20 cellular contexts compared by ENCODE assay signal in genomic region chr1:27397749-27398148, GRCh38. TPM values are rescaled to one million over a fixed set of nuclear protein-coding genes. Genes with fewer than 3 reads are reported as not detected.
DNase-seq lines count a peak whose midpoint lies in the region; ATAC-seq and TF ChIP-seq lines count a peak whose summit lies in the region.
"Had no signal": no experiment of that assay in that cellular context is flagged by ENCODE, and none has a peak within 500 bp of the region (broad histone marks: within the 10 kb centered on the region; RNA-seq: fewer than 3 reads in every experiment).

No MANE protein-coding gene starts in this region.

- H3K27ac ChIP-seq in GM23338 (ENCODE audit: low read depth) (no peak overlapping the region), Peyer's patch (no peak overlapping the region)
- H3K27ac ChIP-seq: SJCRH30 had no signal

- H2AFZ ChIP-seq in GM23338 = no peak overlapping the region

- peaks cover 5% of the 10 kb centered on the region; the same call in 1 of the 3 replicates for H3K36me3 Mint-ChIP-seq in GM23338 (ENCODE audit: low read depth)
- no peaks in the 10 kb centered on the region for H3K36me3 Mint-ChIP-seq in WTC11
- H3K36me3 Mint-ChIP-seq in stimulated activated effector memory CD8-positive, alpha-beta T cell treated with anti-CD3 and anti-CD28 coated beads, Interleukin-12 subunit alpha, Interleukin-12 subunit beta, amount 100 ng/mL, for 72 hours = peaks cover 58% of the 10 kb centered on the region
- H3K36me3 Mint-ChIP-seq in naive thymus-derived CD8-positive, alpha-beta T cell = no peaks in the 10 kb centered on the region
- H3K36me3 Mint-ChIP-seq: CD14-positive monocyte had no signal

- H3K27ac Mint-ChIP-seq in GM23338 = peak overlapping the region; percentile 75; the same call in 1 of the 2 replicates
- H3K27ac Mint-ChIP-seq in WTC11 = no peak overlapping the region
- peak overlapping the region; percentile 63 for H3K27ac Mint-ChIP-seq in stimulated activated effector memory CD8-positive, alpha-beta T cell treated with anti-CD3 and anti-CD28 coated beads, Interleukin-12 subunit alpha, Interleukin-12 subunit beta, amount 100 ng/mL, for 72 hours
- peak overlapping the region in 1 of 10 donors; percentile 1 for H3K27ac Mint-ChIP-seq in naive thymus-derived CD8-positive, alpha-beta T cell

- H3K4me1 ChIP-seq in GM23338 (ENCODE audit: insufficient read depth) (peaks cover 26% of the 10 kb centered on the region), Peyer's patch (peaks cover 0 to 21% (median 8%) of the 10 kb centered on the region in 4 donors)

- no peaks in the 10 kb centered on the region for H3K9me3 ChIP-seq in Peyer's patch
- H3K9me3 ChIP-seq: SJCRH30 had no signal

- H3K27me3 ChIP-seq in GM23338 (ENCODE audit: insufficient read depth) (no peaks in the 10 kb centered on the region), Peyer's patch (no peaks in the 10 kb centered on the region)
- H3K27me3 ChIP-seq: SJCRH30 had no signal

- no peaks in the 10 kb centered on the region for H3K79me2 ChIP-seq in GM23338 (replicated peaks; ENCODE audit: insufficient read depth)

- H3K4me2 ChIP-seq in GM23338 = peak overlapping the region; percentile 20; the same call in 1 of the 2 replicates

- POLR2A ChIA-PET in WTC11 (lab: Charles Lee) = interaction anchor here (1.0 to 1.1 kb wide), 2 partner anchors 32 to 385 kb away, joined by 3 to 4 read pairs; no protein-coding TSS in a partner anchor
- POLR2A ChIA-PET in naive thymus-derived CD8-positive, alpha-beta T cell (lab: Charles Lee) = interaction anchor here (2.5 to 6.3 kb wide), 2 partner anchors 18 to 99 kb away, joined by 9 to 65 read pairs; no protein-coding TSS in a partner anchor

- no peaks in the 10 kb centered on the region for H3K9me3 Mint-ChIP-seq in GM23338
- no peaks in the 10 kb centered on the region for H3K9me3 Mint-ChIP-seq in WTC11
- H3K9me3 Mint-ChIP-seq in stimulated activated effector memory CD8-positive, alpha-beta T cell treated with anti-CD3 and anti-CD28 coated beads, Interleukin-12 subunit alpha, Interleukin-12 subunit beta, amount 100 ng/mL, for 72 hours = no peaks in the 10 kb centered on the region
- no peaks in the 10 kb centered on the region for H3K9me3 Mint-ChIP-seq in naive thymus-derived CD8-positive, alpha-beta T cell

- peaks cover 11% of the 10 kb centered on the region; the same call in 1 of the 2 replicates for H3F3A ChIP-seq in GM23338 (replicated peaks; ENCODE audit: low read depth)

- no peak overlapping the region for H3K4me3 ChIP-seq in GM23338
- H3K4me3 ChIP-seq in Peyer's patch = no peak overlapping the region
- H3K4me3 ChIP-seq: SJCRH30 had no signal

- H3K4me3 Mint-ChIP-seq in GM23338 (no peak overlapping the region), WTC11 (no peak overlapping the region)
- H3K4me3 Mint-ChIP-seq in stimulated activated effector memory CD8-positive, alpha-beta T cell treated with anti-CD3 and anti-CD28 coated beads, Interleukin-12 subunit alpha, Interleukin-12 subunit beta, amount 100 ng/mL, for 72 hours = no peak overlapping the region
- no peak overlapping the region for H3K4me3 Mint-ChIP-seq in naive thymus-derived CD8-positive, alpha-beta T cell
- H3K4me3 Mint-ChIP-seq: CD14-positive monocyte had no signal

- TF ChIP-seq CTCF in GM23338 (conservative IDR thresholded peaks at IDR 0.05; ENCODE audit: low read depth in 2 of 2) (no peak), WTC11 (IDR thresholded peaks at IDR 0.05) (no peak), Peyer's patch (IDR thresholded peaks at IDR 0.05) (no peak)

- H3K4me1 Mint-ChIP-seq in GM23338 (peaks cover 45% of the 10 kb centered on the region), WTC11 (peaks cover 41% of the 10 kb centered on the region)
- H3K4me1 Mint-ChIP-seq in stimulated activated effector memory CD8-positive, alpha-beta T cell treated with anti-CD3 and anti-CD28 coated beads, Interleukin-12 subunit alpha, Interleukin-12 subunit beta, amount 100 ng/mL, for 72 hours = peaks cover 20% of the 10 kb centered on the region
- H3K4me1 Mint-ChIP-seq in naive thymus-derived CD8-positive, alpha-beta T cell = peaks cover 11 to 36% (median 22%) of the 10 kb centered on the region in 4 donors

- peaks cover 27% of the 10 kb centered on the region for H3K27me3 Mint-ChIP-seq in GM23338 (ENCODE audit: insufficient read depth, low read depth, poor library complexity)
- no peaks in the 10 kb centered on the region; the same call in 1 of the 2 replicates for H3K27me3 Mint-ChIP-seq in WTC11 (ENCODE audit: low read depth)
- no peaks in the 10 kb centered on the region for H3K27me3 Mint-ChIP-seq in naive thymus-derived CD8-positive, alpha-beta T cell

- no peaks in the 10 kb centered on the region for H3K9me2 ChIP-seq in GM23338 (ENCODE audit: insufficient read depth)

- peak; percentile 72 for DNase-seq in GM23338 (ENCODE audit: low spot score)
- no peak for DNase-seq in WTC11 (ENCODE audit: low spot score)
- DNase-seq in left kidney (ENCODE audit: low read depth, low spot score) = peak; percentile 29
- no peak for DNase-seq in stimulated activated effector memory CD8-positive, alpha-beta T cell treated with anti-CD3 and anti-CD28 coated beads, Interleukin-12 subunit alpha, Interleukin-12 subunit beta, amount 100 ng/mL, for 72 hours (ENCODE audit: low spot score in 2 of 2)
- no peak for DNase-seq in Peyer's patch
- DNase-seq in COLO668 (lab: John Stamatoyannopoulos, UW; ENCODE audit: unreplicated experiment) = no peak
- no peak for DNase-seq in naive thymus-derived CD8-positive, alpha-beta T cell
- no peak for DNase-seq in dedifferentiated amniotic fluid mesenchymal stem cell (ENCODE audit: extremely low spot score)
- DNase-seq: AML-193, DMS153, GF-D8, KG1, NCI-H1417, NCI-H187, NCI-H526, SJCRH30 had no signal

- ATAC-seq in GM23338 (peak; percentile 6), WTC11 (no peak)
- ATAC-seq in stimulated activated effector memory CD8-positive, alpha-beta T cell treated with anti-CD3 and anti-CD28 coated beads, Interleukin-12 subunit alpha, Interleukin-12 subunit beta, amount 100 ng/mL, for 72 hours = no peak
- no peak for ATAC-seq in naive thymus-derived CD8-positive, alpha-beta T cell
- ATAC-seq: HCT116, PC-3 had no signal

- CTCF ChIA-PET in WTC11 (lab: Charles Lee) = interaction anchor here (0.7 to 6.5 kb wide), 23 partner anchors 8 to 272 kb away, joined by 3 to 150 read pairs (median 6); partner anchors contain the start of genes AHDC1, CD164L2 and MAP3K6

- no peaks in the 10 kb centered on the region for H3K36me3 ChIP-seq in GM23338 (ENCODE audit: insufficient read depth)
- no peaks in the 10 kb centered on the region for H3K36me3 ChIP-seq in Peyer's patch
- H3K36me3 ChIP-seq: SJCRH30 had no signal

- no peaks in the 10 kb centered on the region for H4K20me1 ChIP-seq in GM23338 (replicated peaks; ENCODE audit: insufficient read depth)

- TF ChIP-seq POLR2A in Peyer's patch (IDR thresholded peaks at IDR 0.05) = no peak

TF ChIP-seq in GM23338, 12 proteins besides CTCF, POLR2A, EP300 and RAD21:
- no peak for TF ChIP-seq POLR2AphosphoS5 (IDR thresholded peaks at IDR 0.05; ENCODE audit: low read depth)
- no peak for TF ChIP-seq EZH2phosphoT487 (IDR thresholded peaks at IDR 0.05; ENCODE audit: unreplicated experiment)

TF ChIP-seq in WTC11, 78 proteins besides CTCF, POLR2A, EP300 and RAD21 (continues in another document):
- no peak for TF ChIP-seq SMAD3 (CRISPR knock-in tag; IDR thresholded peaks at IDR 0.05; ENCODE audit: borderline replicate concordance)

RNA-seq across cellular contexts. Expression of gene GPR3, which starts 5.3 kb away (rescaled TPM):
- total RNA-seq in GM23338 (2014; rRNA removed; shearing (Covaris generic)) = 6.6 and 9.1 TPM in 2 replicates
- 5.8 and 5.9 TPM in 2 replicates for polyA plus RNA-seq in GM23338 (2016; fragmentation: Nextera tagmentation; extraction: Ambion mirVana)
- 7.8 to 12.4 TPM (median 7.8 TPM) in 3 replicates for total RNA-seq in WTC11 (2021)
- total RNA-seq in Peyer's patch = not detected
- not detected for total RNA-seq in naive thymus-derived CD8-positive, alpha-beta T cell
- under 1 TPM in 2 of 3 donors, not detected in 1; 0.10 to 0.28 TPM for polyA plus RNA-seq in naive thymus-derived CD8-positive, alpha-beta T cell

RNA-seq across cellular contexts. Expression of gene CD164L2, which starts 14.6 kb away (rescaled TPM):
- total RNA-seq in GM23338 (2014; rRNA removed; shearing (Covaris generic)) = 1.2 and 2.8 TPM in 2 replicates
- polyA plus RNA-seq in GM23338 (2016; fragmentation: Nextera tagmentation; extraction: Ambion mirVana) = 2.0 and 2.4 TPM in 2 replicates
- total RNA-seq in WTC11 (2021) (3.0 to 5.5 TPM (median 4.3 TPM) in 3 replicates), Peyer's patch (not detected)
- total RNA-seq in naive thymus-derived CD8-positive, alpha-beta T cell = not detected
- polyA plus RNA-seq in naive thymus-derived CD8-positive, alpha-beta T cell = under 1 TPM in 1 of 3 donors, not detected in 2; 0.17 TPM
- total RNA-seq: Daoy, SJCRH30 had no signal
- polyA plus RNA-seq: CD14-positive monocyte had no signal

RNA-seq across cellular contexts. Expression of gene FCN3, which starts 23.1 kb away (rescaled TPM):
- total RNA-seq in GM23338 (2014; rRNA removed; shearing (Covaris generic)) = 0.49 TPM in 1 of 2 replicates, not detected in the other
- polyA plus RNA-seq in GM23338 (2016; fragmentation: Nextera tagmentation; extraction: Ambion mirVana) = 0.66 TPM in 1 of 2 replicates, not detected in the other
- total RNA-seq in WTC11 (2021) = 0.98 to 1.6 TPM (median 1.3 TPM) in 3 replicates
- not detected for total RNA-seq in Peyer's patch
- total RNA-seq in naive thymus-derived CD8-positive, alpha-beta T cell = not detected
- polyA plus RNA-seq in naive thymus-derived CD8-positive, alpha-beta T cell = not detected
- total RNA-seq: Daoy, PC-3, SJCRH30 had no signal
- polyA plus RNA-seq: CD14-positive monocyte had no signal

RNA-seq across cellular contexts. Expression of gene MAP3K6, which starts 31.0 kb away (rescaled TPM):
- 10.6 and 14.9 TPM in 2 replicates for total RNA-seq in GM23338 (2014; rRNA removed; shearing (Covaris generic))
- 7.4 and 8.2 TPM in 2 replicates for polyA plus RNA-seq in GM23338 (2016; fragmentation: Nextera tagmentation; extraction: Ambion mirVana)
- total RNA-seq in WTC11 (2021) (13.3 to 15.0 TPM (median 14.0 TPM) in 3 replicates), Peyer's patch (100 to 1,000 TPM in 1 of 4 donors, 10 to 100 TPM in 2, 1 to 10 TPM in 1; 6.3 to 124 (median 34.1) TPM)
- 10 to 100 TPM; 10.1 to 11.6 TPM for total RNA-seq in naive thymus-derived CD8-positive, alpha-beta T cell
- 1 to 10 TPM; 1.7 to 6.0 (median 3.0) TPM for polyA plus RNA-seq in naive thymus-derived CD8-positive, alpha-beta T cell

RNA-seq across cellular contexts. Expression of gene SYTL1, which starts 55.9 kb away (rescaled TPM):
- 4.9 and 5.4 TPM in 2 replicates for total RNA-seq in GM23338 (2014; rRNA removed; shearing (Covaris generic))
- polyA plus RNA-seq in GM23338 (2016; fragmentation: Nextera tagmentation; extraction: Ambion mirVana) = 12.0 and 12.3 TPM in 2 replicates
- total RNA-seq in WTC11 (2021) = 18.0 to 19.7 TPM (median 18.5 TPM) in 3 replicates
- total RNA-seq in Peyer's patch = 10 to 100 TPM in 1 of 4 donors, 1 to 10 TPM in 3; 9.0 to 37.1 (median 9.5) TPM
- total RNA-seq in naive thymus-derived CD8-positive, alpha-beta T cell = 100 to 1,000 TPM; 125 to 135 TPM
- 10 to 100 TPM; 74.4 to 92.3 (median 91.9) TPM for polyA plus RNA-seq in naive thymus-derived CD8-positive, alpha-beta T cell

Comparison
In these comparisons a context has a peak if more than half of its experiments do, and no peak if none do; other contexts are left out.
1. DNase-seq: peak in GM23338 (single experiment) and left kidney (single experiment); none in WTC11 (single experiment), stimulated activated effector memory CD8-positive, alpha-beta T cell treated with anti-CD3 and anti-CD28 coated beads, Interleukin-12 subunit alpha, Interleukin-12 subunit beta, amount 100 ng/mL, for 72 hours (0 of 2), Peyer's patch (0 of 3), COLO668 (single experiment), naive thymus-derived CD8-positive, alpha-beta T cell (0 of 10) and dedifferentiated amniotic fluid mesenchymal stem cell (single experiment).